ENCODE assay signal across 34 cellular contexts in the genomic region with DNA sequence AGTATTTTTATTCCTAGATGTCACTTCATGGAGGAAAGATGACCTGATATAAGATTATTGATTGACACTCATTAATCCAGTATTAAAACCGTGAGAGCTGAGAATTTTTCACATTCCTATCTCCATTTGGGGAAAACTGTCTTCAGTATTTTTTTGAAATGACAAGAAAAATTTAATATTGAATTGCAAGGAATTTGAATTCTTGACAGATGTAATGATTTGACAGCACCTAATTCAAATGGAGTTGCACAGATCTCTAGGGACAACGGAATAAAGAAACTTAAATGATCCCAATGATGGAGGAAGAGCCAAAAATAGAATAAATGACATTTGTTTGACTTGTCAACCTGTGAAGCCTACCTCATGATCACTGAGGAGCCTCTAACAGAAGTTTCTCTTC.
"Had no signal": no experiment of that assay in that cellular context is flagged by ENCODE, and none has a peak within 500 bp of the region (broad histone marks: within the 10 kb centered on the region; RNA-seq: fewer than 3 reads in every experiment).

No MANE protein-coding gene starts in this region.

- H3K27ac ChIP-seq: adrenal gland, ascending aorta, body of pancreas, brain microvascular endothelial cell, breast epithelium, cardiac muscle cell had no signal

- ATAC-seq: activated naive CD4-positive, alpha-beta T cell treated with anti-CD3 and anti-CD28 coated beads, Interleukin-2, amount 50 U/mL, for 72 hours; activated naive CD8-positive, alpha-beta T cell treated with anti-CD3 and anti-CD28 coated beads, Interleukin-2, amount 50 U/mL, for 24 hours; activated T-cell treated with anti-CD3 and anti-CD28 coated beads, Interleukin-2, amount 50 U/mL, for 4 hours; activated T-cell treated with anti-CD3 and anti-CD28 coated beads, Interleukin-2, amount 50 U/mL, for 72 hours; activated T-helper 17 cell treated with anti-CD3 and anti-CD28 coated beads, Interleukin-2, amount 50 U/mL, for 72 hours; body of pancreas had no signal

- DNase-seq: activated effector memory CD4-positive, alpha-beta T cell treated with anti-CD3 and anti-CD28 coated beads, Interleukin-2, amount 50 U/mL, for 16 hours; activated effector memory CD4-positive, alpha-beta T cell treated with Interleukin-2 at 50 U/mL for 16 hours; activated gamma-delta T cell; activated gamma-delta T cell treated with Interleukin-2 at 50 U/mL for 16 hours; activated naive CD4-positive, alpha-beta T cell; activated naive CD4-positive, alpha-beta T cell treated with anti-CD3 and anti-CD28 coated beads for 36 hours; activated naive CD4-positive, alpha-beta T cell treated with anti-CD3 and anti-CD28 coated beads, Interleukin-2, amount 10 ng/mL, durations not matched to agents 7 days and 5 days; activated naive CD4-positive, alpha-beta T cell treated with anti-CD3 and anti-CD28 coated beads, Interleukin-2, amount 50 U/mL, for 16 hours; activated naive CD4-positive, alpha-beta T cell treated with Interleukin-2 at 50 U/mL for 16 hours; activated naive CD8-positive, alpha-beta T cell treated with anti-CD3 and anti-CD28 coated beads for 36 hours; activated naive CD8-positive, alpha-beta T cell treated with anti-CD3 and anti-CD28 coated beads, Interleukin-2, amount 10 ng/mL, durations not matched to agents 7 days and 5 days; activated naive CD8-positive, alpha-beta T cell treated with anti-CD3 and anti-CD28 coated beads, Interleukin-2, amount 50 U/mL, for 24 hours; activated T-cell treated with anti-CD3 and anti-CD28 coated beads for 4 hours; activated T-cell treated with anti-CD3 and anti-CD28 coated beads, Interleukin-2, amount 50 U/mL, for 1 hour; activated T-cell treated with anti-CD3 and anti-CD28 coated beads, Interleukin-2, amount 50 U/mL, for 24 hours; activated T-cell treated with anti-CD3 and anti-CD28 coated beads, Interleukin-2, amount 50 U/mL, for 4 hours; activated T-cell treated with anti-CD3 and anti-CD28 coated beads, Interleukin-2, amount 50 U/mL, for 48 hours; activated T-cell treated with anti-CD3 and anti-CD28 coated beads, Interleukin-2, amount 50 U/mL, for 72 hours; adrenal gland; amniotic stem cell; amygdala; anterior cingulate cortex; aorta; body of pancreas; brain microvascular endothelial cell; central memory CD4-positive, alpha-beta T cell; cerebellar nuclear complex had no signal

- H3K27me3 ChIP-seq: adrenal gland, ascending aorta, body of pancreas, brain microvascular endothelial cell, breast epithelium, cardiac muscle cell had no signal

- H3K9me3 ChIP-seq: adrenal gland, ascending aorta, body of pancreas, breast epithelium had no signal

- H3K36me3 ChIP-seq: adrenal gland, ascending aorta, brain microvascular endothelial cell, breast epithelium, cardiac muscle cell had no signal

- H3K4me3 ChIP-seq: adrenal gland, ascending aorta, body of pancreas, breast epithelium, cardiac muscle cell had no signal

- FAIRE-seq: astrocyte, bronchial epithelial cell had no signal
